Comparison of ENCODE assay signal across 8 cellular contexts in genomic region chr1:241518447-241519307, GRCh38. TPM values are rescaled to one million over a fixed set of nuclear protein-coding genes. Genes with fewer than 3 reads are reported as not detected.
DNase-seq lines count a peak whose midpoint lies in the region; ATAC-seq and TF ChIP-seq lines count a peak whose summit lies in the region.

No MANE protein-coding gene starts in this region.

- peaks cover 8 to 13% of the 10 kb centered on the region in 2 experiments for H3K4me1 Mint-ChIP-seq in H9
- peaks cover 15% of the 10 kb centered on the region for H3K4me1 Mint-ChIP-seq in activated naive CD4-positive, alpha-beta T cell treated with anti-CD3 and anti-CD28 coated beads for 36 hours (ENCODE audit: low read depth)

- H2BK120ac ChIP-seq in H9 (ENCODE audit: low read depth, low read length, poor library complexity, severe bottlenecking): no peak overlapping the region

- WGBS in H9 (ENCODE audit: extremely low coverage, insufficient read length, low lambda C conversion rate): no CpG with 5 or more reads among the region's 29 CpGs

- no peak overlapping the region for H4K8ac ChIP-seq in H9 (replicated peaks; ENCODE audit: insufficient read length, low read depth, low read length)

- H4K5ac ChIP-seq in H9 (ENCODE audit: insufficient read length, low read depth, low read length): no peak overlapping the region

- H3K27ac Mint-ChIP-seq in H9: no peak overlapping the region; a peak in 1 of 7 replicates
- peak overlapping the region; percentile 77 for H3K27ac Mint-ChIP-seq in activated naive CD4-positive, alpha-beta T cell treated with anti-CD3 and anti-CD28 coated beads for 36 hours

- no peaks in the 10 kb centered on the region for H3K4me1 ChIP-seq in H9 (ENCODE audit: insufficient read depth, low read length)

- no peak overlapping the region for H3K18ac ChIP-seq in H9 (ENCODE audit: insufficient read length, low read depth, low read length)

- H3K36me3 Mint-ChIP-seq in H9 (ENCODE audit: insufficient read depth in 1 of 3, low read depth in 3 of 3): peaks cover 5 to 18% (median 12%) of the 10 kb centered on the region in 3 experiments; a peak in 6 of 7 replicates
- peaks cover 12% of the 10 kb centered on the region for H3K36me3 Mint-ChIP-seq in activated naive CD4-positive, alpha-beta T cell treated with anti-CD3 and anti-CD28 coated beads for 36 hours (ENCODE audit: low read depth)

- H2BK5ac ChIP-seq in H9 (ENCODE audit: insufficient read length, low read length): no peak overlapping the region

- peaks cover 3% of the 10 kb centered on the region for H3K79me1 ChIP-seq in H9 (ENCODE audit: insufficient read depth, low read depth, low read length, poor library complexity, severe bottlenecking)

- no peak overlapping the region for H2BK20ac ChIP-seq in H9 (ENCODE audit: low read depth, low read length, poor library complexity, severe bottlenecking)

- H4K91ac ChIP-seq in H9 (ENCODE audit: insufficient read length, low read depth, low read length): no peak overlapping the region

- intact Hi-C loops in activated naive CD4-positive, alpha-beta T cell treated with anti-CD3 and anti-CD28 coated beads for 36 hours (cut with micrococcal nuclease): loop anchor here (1.0 to 5.0 kb wide), 7 partner anchors 13 to 479 kb away; partner anchors contain the start of genes CHML, MAP1LC3C and OPN3
- intact Hi-C loops in cardiac septum (cut with DNase I): loop anchor here (5.0 kb wide), 1 partner anchor 124 kb away; the partner anchor contains the start of genes CHML and OPN3

- no peak overlapping the region for H2BK15ac ChIP-seq in H9 (ENCODE audit: low read depth, low read length)

- H3K23ac ChIP-seq in H9 (ENCODE audit: insufficient read length, low read depth, low read length): no peak overlapping the region

- no peak overlapping the region for H2AK5ac ChIP-seq in H9 (ENCODE audit: insufficient read length, low read length)

- H3K9me3 Mint-ChIP-seq in H9: no peaks in the 10 kb centered on the region
- no peaks in the 10 kb centered on the region for H3K9me3 Mint-ChIP-seq in activated naive CD4-positive, alpha-beta T cell treated with anti-CD3 and anti-CD28 coated beads for 36 hours

- no peak overlapping the region for H2AFZ ChIP-seq in H9 (ENCODE audit: low read length)

- no peak overlapping the region for H3T11ph ChIP-seq in H9 (ENCODE audit: low read length)

- no peak overlapping the region for H3K4ac ChIP-seq in H9 (ENCODE audit: low read depth, low read length)

- no peak overlapping the region; a peak in 2 of 5 replicates for H3K4me3 Mint-ChIP-seq in H9
- peak overlapping the region; percentile 89 for H3K4me3 Mint-ChIP-seq in activated naive CD4-positive, alpha-beta T cell treated with anti-CD3 and anti-CD28 coated beads for 36 hours

- peak; percentile 38 for ATAC-seq in GM18498 (IDR thresholded peaks at IDR 0.05; ENCODE audit: unreplicated experiment)

- H3K4me2 ChIP-seq in H9 (ENCODE audit: insufficient read depth, insufficient read length, low read length): peak overlapping the region; percentile 94

- no peak overlapping the region for H2BK12ac ChIP-seq in H9 (ENCODE audit: insufficient read length, low read depth, low read length)

- no peaks in the 10 kb centered on the region for H3K9me3 ChIP-seq in H9 (ENCODE audit: control insufficient read depth, low read depth, low read length)

- H3K56ac ChIP-seq in H9 (ENCODE audit: insufficient read length, low read depth, low read length): no peak overlapping the region

- no peak for TF ChIP-seq CTCF in H9 (conservative IDR thresholded peaks at IDR 0.05)

- peak; percentile 38 for DNase-seq in H9
- DNase-seq in LoVo (ENCODE audit: low spot score): peak; percentile 4
- peak; percentile 29 for DNase-seq in activated naive CD4-positive, alpha-beta T cell treated with anti-CD3 and anti-CD28 coated beads for 36 hours
- peak; percentile 76 for DNase-seq in cardiac septum (ENCODE audit: low spot score)
- peak; percentile 17 for DNase-seq in pons (ENCODE audit: low spot score)
- DNase-seq in activated effector memory CD4-positive, alpha-beta T cell treated with Interleukin-2 at 50 U/mL for 16 hours: no peak
- DNase-seq in NCI-H524 treated with DMSO at 0.1 percent for 48 hours (lab: John Stamatoyannopoulos, UW): no peak

- peaks cover 11% of the 10 kb centered on the region for H3K27me3 Mint-ChIP-seq in H9 (ENCODE audit: low read depth)
- H3K27me3 Mint-ChIP-seq in activated naive CD4-positive, alpha-beta T cell treated with anti-CD3 and anti-CD28 coated beads for 36 hours (ENCODE audit: low read depth): peaks cover 11% of the 10 kb centered on the region

- CTCF ChIA-PET in activated naive CD4-positive, alpha-beta T cell treated with anti-CD3 and anti-CD28 coated beads for 36 hours (lab: Charles Lee): interaction anchor here (0.5 to 1.1 kb wide), 3 partner anchors 92 to 1865 kb away, joined by 3 to 4 read pairs (median 3); no protein-coding TSS in a partner anchor

- peaks cover 2% of the 10 kb centered on the region; the same call in 1 of the 2 replicates for H3K79me2 ChIP-seq in H9 (ENCODE audit: insufficient read depth, low read length)

- no peak overlapping the region for H3K14ac ChIP-seq in H9 (ENCODE audit: insufficient read depth, low read length)

- peaks cover 5% of the 10 kb centered on the region for H3K23me2 ChIP-seq in H9 (ENCODE audit: insufficient read length, low read depth, low read length, poor library complexity, severe bottlenecking)

- no peaks in the 10 kb centered on the region for H3K27me3 ChIP-seq in H9 (ENCODE audit: insufficient read depth, low read length)

- H4K20me1 ChIP-seq in H9 (ENCODE audit: control insufficient read depth, insufficient read depth, insufficient read length): no peaks in the 10 kb centered on the region

- H3K27ac ChIP-seq in H9 (ENCODE audit: insufficient read length, low read depth, low read length): no peak overlapping the region

- peak overlapping the region; percentile 56 for H3K9ac ChIP-seq in H9 (ENCODE audit: extremely low read depth, insufficient read length, low read length)

RNA-seq across cellular contexts. Expression of gene FH, which starts 0.9 kb away (rescaled TPM):
- 81.6 and 83.9 TPM in 2 replicates for total RNA-seq in H9 (2021)
- 10 to 100 TPM; 91.6 to 95.4 TPM for total RNA-seq in activated naive CD4-positive, alpha-beta T cell treated with anti-CD3 and anti-CD28 coated beads for 36 hours
- total RNA-seq in cardiac septum: 192 TPM

RNA-seq across cellular contexts. Expression of gene KMO, which starts 13.5 kb away (rescaled TPM):
- total RNA-seq in H9 (2021) (not detected in 2 replicates), cardiac septum (0.13 TPM)
- total RNA-seq in activated naive CD4-positive, alpha-beta T cell treated with anti-CD3 and anti-CD28 coated beads for 36 hours: not detected

Comparison
In these comparisons a context has a peak if more than half of its experiments do, and no peak if none do; other contexts are left out.
1. DNase-seq: peak in H9 (single experiment), LoVo (single experiment), activated naive CD4-positive, alpha-beta T cell treated with anti-CD3 and anti-CD28 coated beads for 36 hours (single experiment), cardiac septum (single experiment) and pons (single experiment); none in activated effector memory CD4-positive, alpha-beta T cell treated with Interleukin-2 at 50 U/mL for 16 hours (single experiment) and NCI-H524 treated with DMSO at 0.1 percent for 48 hours (single experiment).